Comparison of ENCODE assay signal across 23 cellular contexts in the genomic region with DNA sequence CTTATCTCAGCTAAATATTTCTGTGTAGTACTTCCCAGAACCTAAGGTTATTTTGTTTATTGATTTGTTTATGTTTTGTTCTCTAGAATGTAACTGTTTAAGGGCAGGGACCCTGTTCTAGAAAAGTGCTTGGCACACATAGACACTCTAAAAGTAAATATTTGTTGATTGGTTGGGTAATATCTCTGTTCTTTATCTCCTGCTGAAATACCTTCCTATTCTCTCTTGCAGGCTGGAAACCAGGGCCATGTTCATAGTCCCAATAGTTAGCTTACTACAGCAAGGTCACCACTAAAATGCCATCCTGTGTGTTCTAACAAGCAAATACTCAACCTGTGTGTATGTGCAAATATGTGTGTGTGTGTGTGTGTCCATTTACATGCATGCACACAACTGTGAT.
"Had no signal": no experiment of that assay in that cellular context is flagged by ENCODE, and none has a peak within 500 bp of the region (broad histone marks: within the 10 kb centered on the region; RNA-seq: fewer than 3 reads in every experiment).

No MANE protein-coding gene starts in this region.

- H3K4me3 ChIP-seq: colonic mucosa, esophagus squamous epithelium, gastrocnemius medialis, heart right ventricle, left ventricle myocardium inferior, lower lobe of right lung had no signal

- H3K9me3 ChIP-seq: colonic mucosa, esophagus squamous epithelium, gastrocnemius medialis, heart right ventricle, left ventricle myocardium inferior, lower lobe of right lung had no signal

- H3K9me3 Mint-ChIP-seq: dendritic cell treated with granulocyte-macrophage colony-stimulating factor and Interleukin-4, amounts not matched to agents 40 ng/mL and 50 ng/mL, for 4 days; endodermal cell had no signal

- H3K4me1 ChIP-seq: colonic mucosa, esophagus squamous epithelium, gastrocnemius medialis, heart right ventricle, left ventricle myocardium inferior, lower lobe of right lung had no signal

- H3K27me3 ChIP-seq: colonic mucosa, esophagus squamous epithelium, gastrocnemius medialis had no signal

- H3K27me3 Mint-ChIP-seq: dendritic cell treated with granulocyte-macrophage colony-stimulating factor and Interleukin-4, amounts not matched to agents 40 ng/mL and 50 ng/mL, for 4 days; effector memory CD8-positive, alpha-beta T cell had no signal

- H3K27ac Mint-ChIP-seq: dendritic cell treated with granulocyte-macrophage colony-stimulating factor and Interleukin-4, amounts not matched to agents 40 ng/mL and 50 ng/mL, for 4 days; effector memory CD8-positive, alpha-beta T cell; endodermal cell; mesothelial cell of epicardium had no signal

- H3K27ac ChIP-seq: colonic mucosa, epithelial cell of prostate, esophagus squamous epithelium, gastrocnemius medialis, heart right ventricle, left ventricle myocardium inferior, lower lobe of right lung had no signal

- DNase-seq: cerebellar nuclear complex; colonic mucosa; cortex of kidney; effector CD8-positive, alpha-beta T cell; effector memory CD8-positive, alpha-beta T cell; erythroblast; esophagus squamous epithelium; foreskin fibroblast; foreskin melanocyte; gastrocnemius medialis; glutamatergic neuron; head of caudate nucleus; heart right ventricle; hippocampal formation; left cardiac atrium; left ventricle myocardium inferior; lower lobe of right lung; mesenchymal stem cell had no signal

- H3K4me1 Mint-ChIP-seq: endodermal cell, mesothelial cell of epicardium had no signal

- ATAC-seq: effector memory CD8-positive, alpha-beta T cell; esophagus mucosa; gastrocnemius medialis; heart right ventricle; left cardiac atrium; lower lobe of right lung had no signal

- H3K36me3 ChIP-seq: colonic mucosa, esophagus squamous epithelium, gastrocnemius medialis, heart right ventricle, left ventricle myocardium inferior, lower lobe of right lung had no signal

- H3K4me3 Mint-ChIP-seq: dendritic cell treated with granulocyte-macrophage colony-stimulating factor and Interleukin-4, amounts not matched to agents 40 ng/mL and 50 ng/mL, for 4 days; effector memory CD8-positive, alpha-beta T cell; endodermal cell; mesothelial cell of epicardium had no signal
